18 cellular contexts compared by ENCODE assay signal in genomic region chr5:115360036-115360685, GRCh38.
DNase-seq lines count a peak whose midpoint lies in the region; ATAC-seq, FAIRE-seq and TF ChIP-seq lines count a peak whose summit lies in the region.
"Had no signal": no experiment of that assay in that cellular context is flagged by ENCODE, and none has a peak within 500 bp of the region (broad histone marks: within the 10 kb centered on the region; RNA-seq: fewer than 3 reads in every experiment).

No MANE protein-coding gene starts in this region.

- BruUV-seq in IMR-90 (replicated peaks; lab: Mats Ljungman, UMichigan) (no TSS peak), K562 (replicated peaks; lab: Mats Ljungman, UMichigan) (no TSS peak)

- H3K14ac ChIP-seq in IMR-90 (replicated peaks; ENCODE audit: low read depth, low read length) = no peak overlapping the region

- H3K79me1 ChIP-seq in IMR-90 (ENCODE audit: low read depth in 1 of 2, low read length in 2 of 2) = no peaks in the 10 kb centered on the region

- CTCF ChIA-PET in IMR-90 (lab: Yijun Ruan, JAX) = interaction anchor here (1.2 kb wide), 1 partner anchor 16 kb away, joined by 3 read pairs; no protein-coding TSS in a partner anchor
- CTCF ChIA-PET in K562 (lab: Yijun Ruan, JAX; ENCODE audit: low intra/inter-chr PET ratio) = no interaction called here

- no peak for TF ChIP-seq POLR2A in IMR-90 (IDR thresholded peaks at IDR 0.05; ENCODE audit: low read depth, low read length)
- TF ChIP-seq POLR2A in K562 (conservative IDR thresholded peaks at IDR 0.05) = no peak
- TF ChIP-seq POLR2A in H54 (IDR thresholded peaks at IDR 0.05; ENCODE audit: low read depth, low read length) = no peak

- H4K91ac ChIP-seq in IMR-90 (ENCODE audit: insufficient read depth, low read depth, low read length) = no peak overlapping the region

- H3K23ac ChIP-seq in IMR-90 (ENCODE audit: low read depth, low read length) = 0 out of 2 replicates have a peak overlapping the region, but pooled peaks have one; percentile 20

- no peak overlapping the region for H2AK5ac ChIP-seq in IMR-90 (ENCODE audit: low read depth, low read length)

- FAIRE-seq in K562 (lab: Jason Lieb, UNC) (no peak), H54 (lab: Jason Lieb, UNC) (no peak)
- FAIRE-seq: endothelial cell of umbilical vein, GM12891 had no signal

- no peak overlapping the region for H2AK9ac ChIP-seq in IMR-90 (replicated peaks; ENCODE audit: low read depth, low read length, poor library complexity)

- H4K20me1 ChIP-seq in IMR-90 (ENCODE audit: insufficient read depth, low read length) = no peaks in the 10 kb centered on the region
- no peaks in the 10 kb centered on the region for H4K20me1 ChIP-seq in K562 (replicated peaks; ENCODE audit: control insufficient read depth, insufficient read depth, low read length)

- no peak overlapping the region for H2BK120ac ChIP-seq in IMR-90 (ENCODE audit: low read depth, low read length)

- no peak for TF ChIP-seq RAD21 in IMR-90 (IDR thresholded peaks at IDR 0.05; ENCODE audit: low read length)
- no peak for TF ChIP-seq RAD21 in K562 (CRISPR knock-in tag; conservative IDR thresholded peaks at IDR 0.05 in 1 of 2, IDR thresholded peaks at IDR 0.05 in 1 of 2)

- ATAC-seq in IMR-90 (ENCODE audit: low read depth) (peak; percentile 92), K562 (no peak), mucosa of descending colon (peak; percentile 78)
- ATAC-seq: activated naive CD4-positive, alpha-beta T cell treated with anti-CD3 and anti-CD28 coated beads, Interleukin-2, amount 50 U/mL, for 72 hours; gastroesophageal sphincter; left lung had no signal

- no CpG with 5 or more reads among the region's 5 CpGs for WGBS in IMR-90 (ENCODE audit: extremely low coverage in 2 of 2, insufficient read length in 1 of 2), 2 experiments
- WGBS in K562 (ENCODE audit: insufficient coverage, low coverage, missing lambda C conversion rate) = 2% methylated on average over 5 of the region's 5 CpGs

- H3K27me3 ChIP-seq in IMR-90 (ENCODE audit: control insufficient read depth, insufficient read depth, low read length) (no peaks in the 10 kb centered on the region), K562 (ENCODE audit: control insufficient read depth in 2 of 2, insufficient read depth in 2 of 2, low read length in 2 of 2) (no peaks in the 10 kb centered on the region)
- H3K27me3 ChIP-seq: gastroesophageal sphincter, left lung, sigmoid colon, vagina had no signal

- dilution Hi-C loops in IMR-90 (cut with HindIII; ENCODE audit: low sequenced_read_pairs, unreplicated experiment) = no loop called here

- H3K4me2 ChIP-seq in IMR-90 (ENCODE audit: low read depth, low read length) = peak overlapping the region; percentile 71; the same call in 1 of the 2 replicates
- no peak overlapping the region for H3K4me2 ChIP-seq in K562 (ENCODE audit: insufficient read depth, low read length)

- in situ Hi-C loops in IMR-90 (cut with MboI; ENCODE audit: low sequenced_read_pairs) (no loop called here), K562 (cut with MboI) (no loop called here)

- H3K79me2 ChIP-seq in K562 (ENCODE audit: control insufficient read depth, insufficient read depth, low read length) = no peaks in the 10 kb centered on the region

- H3K9ac ChIP-seq in IMR-90 (ENCODE audit: low read depth, low read length) = no peak overlapping the region
- H3K9ac ChIP-seq in K562 (ENCODE audit: insufficient read depth in 1 of 2, low read depth in 2 of 2, low read length in 2 of 2) = no peak overlapping the region

- no peak overlapping the region for H2BK20ac ChIP-seq in IMR-90 (ENCODE audit: low read depth, low read length)

- POLR2A ChIA-PET in IMR-90 (lab: Charles Lee; ENCODE audit: unreplicated experiment) (no interaction called here), K562 (lab: Yijun Ruan, JAX) (no interaction called here)

- H3K27ac ChIP-seq in IMR-90 (ENCODE audit: insufficient read depth, low read length) = no peak overlapping the region
- no peak overlapping the region for H3K27ac ChIP-seq in K562 (ENCODE audit: extremely low read depth, low read depth, low read length)
- H3K27ac ChIP-seq: gastroesophageal sphincter, left lung, sigmoid colon, vagina had no signal

- DNase-seq in Daoy (ENCODE audit: low read depth) = peak; percentile 39
- peak; percentile 57 for DNase-seq in IMR-90
- no peak for DNase-seq in K562 (ENCODE audit: extremely low read depth in 1 of 4, low spot score in 3 of 4)
- no peak for DNase-seq in mucosa of descending colon
- no peak for DNase-seq in NCI-H1105 (lab: John Stamatoyannopoulos, UW)
- no peak for DNase-seq in NOMO-1 (lab: John Stamatoyannopoulos, UW; ENCODE audit: unreplicated experiment in 2 of 2)
- DNase-seq in H54 (ENCODE audit: insufficient read length, low spot score) = no peak
- DNase-seq: BE2C; cortex of kidney; left lung; occipital lobe; sigmoid colon; stimulated activated CD4-positive, alpha-beta T cell treated with anti-CD3 and anti-CD28 coated beads, Interleukin-2, amount 100 ng/mL, for 24 hours had no signal

- no peak overlapping the region for H3K4me3 ChIP-seq in IMR-90 (ENCODE audit: insufficient read depth, low read depth, low read length)
- no peak overlapping the region for H3K4me3 ChIP-seq in K562
- H3K4me3 ChIP-seq in mucosa of descending colon = no peak overlapping the region
- H3K4me3 ChIP-seq: gastroesophageal sphincter, left lung, sigmoid colon, vagina had no signal

- H3K9me1 ChIP-seq in IMR-90 (ENCODE audit: insufficient read depth, low read length) = no peaks in the 10 kb centered on the region
- no peaks in the 10 kb centered on the region for H3K9me1 ChIP-seq in K562 (ENCODE audit: control insufficient read depth, insufficient read depth, low read length)

- intact Hi-C loops in IMR-90 (cut with micrococcal nuclease) (no loop called here), K562 (cut with micrococcal nuclease) (no loop called here), mucosa of descending colon (cut with DNase I, micrococcal nuclease) (no loop called here)

- no peak overlapping the region for H2BK15ac ChIP-seq in IMR-90 (ENCODE audit: low read depth, low read length)

- H4K5ac ChIP-seq in IMR-90 (ENCODE audit: low read depth, low read length) = no peak overlapping the region

- H3K36me3 ChIP-seq in IMR-90 (ENCODE audit: control insufficient read depth, insufficient read depth, low read length) = no peaks in the 10 kb centered on the region
- no peaks in the 10 kb centered on the region for H3K36me3 ChIP-seq in K562 (ENCODE audit: control insufficient read depth, insufficient read depth, low read length)
- no peaks in the 10 kb centered on the region for H3K36me3 ChIP-seq in mucosa of descending colon (ENCODE audit: low read depth)
- H3K36me3 ChIP-seq: BE2C, gastroesophageal sphincter, left lung, sigmoid colon, vagina had no signal

- H3K18ac ChIP-seq in IMR-90 (ENCODE audit: low read depth, low read length) = peak overlapping the region; percentile 57; the same call in 1 of the 2 replicates

- H3K56ac ChIP-seq in IMR-90 (ENCODE audit: extremely low read depth, insufficient read depth, low read length) = no peak overlapping the region

- H3K9me3 ChIP-seq in IMR-90 (ENCODE audit: control insufficient read depth, insufficient read depth, low read length) (no peaks in the 10 kb centered on the region), K562 (replicated peaks; ENCODE audit: control insufficient read depth, insufficient read depth, low read depth, low read length) (no peaks in the 10 kb centered on the region), mucosa of descending colon (no peaks in the 10 kb centered on the region)
- H3K9me3 ChIP-seq: BE2C, gastroesophageal sphincter, left lung, sigmoid colon, vagina had no signal

- H3K4me1 ChIP-seq in IMR-90 (ENCODE audit: control insufficient read depth, insufficient read depth, low read length) (peaks cover 5% of the 10 kb centered on the region), K562 (replicated peaks in 1 of 2; ENCODE audit: control insufficient read depth in 2 of 2, insufficient read depth in 2 of 2, low read length in 2 of 2) (no peaks in the 10 kb centered on the region; a peak in 1 of 5 replicates), mucosa of descending colon (ENCODE audit: low read depth) (peaks cover 2% of the 10 kb centered on the region)
- H3K4me1 ChIP-seq: BE2C, gastroesophageal sphincter, left lung, sigmoid colon, vagina had no signal

- no peak overlapping the region for H3K4ac ChIP-seq in IMR-90 (ENCODE audit: low read depth, low read length)

- TF ChIP-seq CTCF in IMR-90 (conservative IDR thresholded peaks at IDR 0.05; ENCODE audit: low read depth, low read length) (no peak), K562 (IDR thresholded peaks at IDR 0.05 in 2 of 3, conservative IDR thresholded peaks at IDR 0.05 in 1 of 3; ENCODE audit: insufficient read depth in 2 of 3, low read depth in 1 of 3, low read length in 3 of 3) (no peak), mucosa of descending colon (IDR thresholded peaks at IDR 0.05) (no peak)

- peak overlapping the region; percentile 28 for H2BK5ac ChIP-seq in IMR-90 (ENCODE audit: low read depth, low read length, poor library complexity, severe bottlenecking)

- no peak overlapping the region for H4K8ac ChIP-seq in IMR-90 (ENCODE audit: low read depth in 2 of 2, low read length in 2 of 2)

- no peak for TF ChIP-seq EP300 in K562 (IDR thresholded peaks at IDR 0.05; ENCODE audit: low read length)

- no peak overlapping the region for H2AFZ ChIP-seq in IMR-90 (replicated peaks; ENCODE audit: low read length, poor library complexity)
- H2AFZ ChIP-seq in K562 (ENCODE audit: low read depth, low read length) = no peak overlapping the region

TF ChIP-seq in IMR-90, 13 proteins besides CTCF, POLR2A, EP300 and RAD21:
- TF ChIP-seq FOS (IDR thresholded peaks at IDR 0.05; ENCODE audit: low read depth, low read length) = peak; percentile 54; the same call in 1 of the 2 replicates
- TF ChIP-seq NFE2L2 (IDR thresholded peaks at IDR 0.05; ENCODE audit: low read depth, low read length) = peak; percentile 37; the same call in 1 of the 2 replicates
- no peak for TF ChIP-seq MAZ (IDR thresholded peaks at IDR 0.05; ENCODE audit: borderline replicate concordance, low read depth, low read length)

TF ChIP-seq in K562, 482 proteins besides CTCF, POLR2A, EP300 and RAD21 (continues in another document):
- TF ChIP-seq JUND (IDR thresholded peaks at IDR 0.05; ENCODE audit: borderline replicate concordance, low read depth, low read length) (peak; percentile 41; the same call in 1 of the 2 replicates), JUND (tag; IDR thresholded peaks at IDR 0.05; ENCODE audit: borderline replicate concordance, low read depth, low read length) (peak; percentile 68; the same call in 1 of the 3 replicates), ETV6 (IDR thresholded peaks at IDR 0.05; ENCODE audit: borderline replicate concordance in 1 of 2, low read depth in 2 of 2, low read length in 1 of 2) (no peak), ETV6 (CRISPR knock-in tag; IDR thresholded peaks at IDR 0.05; ENCODE audit: borderline replicate concordance) (no peak), ZKSCAN3 (CRISPR knock-in tag; IDR thresholded peaks at IDR 0.05) (no peak)

Comparison
In these comparisons a context has a peak if more than half of its experiments do, and no peak if none do; other contexts are left out.
1. DNase-seq: peak in Daoy (single experiment) and IMR-90 (single experiment); none in K562 (0 of 4), mucosa of descending colon (0 of 3), NCI-H1105 (single experiment), NOMO-1 (0 of 2) and H54 (single experiment).